13 cellular contexts compared by ENCODE assay signal in the genomic region with DNA sequence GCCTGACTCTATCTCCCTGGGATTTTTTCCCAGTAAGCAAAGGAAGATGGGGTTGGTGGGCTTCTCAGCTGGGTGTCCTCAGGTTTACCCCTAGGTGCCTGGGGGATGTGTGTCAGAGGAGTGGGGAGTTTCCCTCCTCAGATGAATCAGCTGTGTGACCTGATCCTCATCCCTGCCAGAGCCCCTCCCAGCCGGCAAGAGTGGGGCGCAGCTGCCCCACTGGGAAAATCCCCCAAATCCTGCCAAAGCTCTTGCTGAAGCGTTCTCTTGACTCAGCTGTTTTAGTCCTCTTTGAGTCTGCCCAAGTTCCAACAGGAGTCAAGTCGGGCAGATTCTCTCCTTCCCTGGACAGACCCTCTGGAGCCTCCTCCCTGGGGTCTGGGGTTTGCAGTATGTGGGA. TPM values are rescaled to one million over a fixed set of nuclear protein-coding genes. Genes with fewer than 3 reads are reported as not detected.
DNase-seq lines count a peak whose midpoint lies in the region; ATAC-seq and TF ChIP-seq lines count a peak whose summit lies in the region.
"Had no signal": no experiment of that assay in that cellular context is flagged by ENCODE, and none has a peak within 500 bp of the region (broad histone marks: within the 10 kb centered on the region; RNA-seq: fewer than 3 reads in every experiment).

No MANE protein-coding gene starts in this region.

- H3K9me3 ChIP-seq in PC-9 (ENCODE audit: insufficient read depth, low read depth), result no peaks in the 10 kb centered on the region
- H3K9me3 ChIP-seq in endodermal cell (ENCODE audit: control insufficient read depth, low read length), result no peaks in the 10 kb centered on the region
- H3K9me3 ChIP-seq: prostate gland, thoracic aorta had no signal

- peaks cover 20% of the 10 kb centered on the region for H3K79me2 ChIP-seq in PC-9 (ENCODE audit: low read depth)

- H3K9me3 Mint-ChIP-seq in endodermal cell, result no peaks in the 10 kb centered on the region
- no peaks in the 10 kb centered on the region for H3K9me3 Mint-ChIP-seq in osteocyte (ENCODE audit: unreplicated experiment)
- H3K9me3 Mint-ChIP-seq in immature natural killer cell, result no peaks in the 10 kb centered on the region
- H3K9me3 Mint-ChIP-seq in effector memory CD8-positive, alpha-beta T cell, result no peaks in the 10 kb centered on the region
- H3K9me3 Mint-ChIP-seq: brain had no signal

- no peaks in the 10 kb centered on the region for H3K36me3 Mint-ChIP-seq in endodermal cell (ENCODE audit: low read depth)
- H3K36me3 Mint-ChIP-seq in osteocyte (ENCODE audit: unreplicated experiment), result peaks cover 6% of the 10 kb centered on the region
- peaks cover 0 to 4% (median 0%) of the 10 kb centered on the region in 3 donors for H3K36me3 Mint-ChIP-seq in immature natural killer cell
- H3K36me3 Mint-ChIP-seq in effector memory CD8-positive, alpha-beta T cell (ENCODE audit: insufficient read depth), result peaks cover 5% of the 10 kb centered on the region
- H3K36me3 Mint-ChIP-seq: brain had no signal

- peaks cover 66% of the 10 kb centered on the region for H3F3A ChIP-seq in PC-9 (ENCODE audit: insufficient read depth, low read depth)

- H3K27me3 ChIP-seq in PC-9 (ENCODE audit: insufficient read depth, low read depth), result no peaks in the 10 kb centered on the region
- H3K27me3 ChIP-seq in endodermal cell (ENCODE audit: control insufficient read depth, insufficient read depth, low read length, poor library complexity, severe bottlenecking), result peaks cover 11% of the 10 kb centered on the region

- no peak overlapping the region for H3K4me3 ChIP-seq in PC-9
- no peak overlapping the region for H3K4me3 ChIP-seq in endodermal cell (ENCODE audit: low read length)
- H3K4me3 ChIP-seq: lung, prostate gland, thoracic aorta had no signal

- CTCF ChIA-PET in PC-9 (lab: Charles Lee), result no interaction called here

- no peak overlapping the region for H2AFZ ChIP-seq in PC-9

- H3K4me3 Mint-ChIP-seq in endodermal cell (no peak overlapping the region), osteocyte (ENCODE audit: unreplicated experiment) (no peak overlapping the region), immature natural killer cell (no peak overlapping the region)
- no peak overlapping the region for H3K4me3 Mint-ChIP-seq in effector memory CD8-positive, alpha-beta T cell
- H3K4me3 Mint-ChIP-seq: brain had no signal

- peaks cover 5% of the 10 kb centered on the region for H3K4me1 Mint-ChIP-seq in endodermal cell
- H3K4me1 Mint-ChIP-seq in osteocyte (ENCODE audit: unreplicated experiment), result peaks cover 67% of the 10 kb centered on the region
- H3K4me1 Mint-ChIP-seq in immature natural killer cell, result peaks cover 22 to 27% of the 10 kb centered on the region in 2 donors
- peaks cover 24 to 31% of the 10 kb centered on the region in 2 donors for H3K4me1 Mint-ChIP-seq in effector memory CD8-positive, alpha-beta T cell (ENCODE audit: low read depth in 2 of 2)

- H3K9ac ChIP-seq in endodermal cell (ENCODE audit: extremely low read depth, low read length, poor library complexity, severe bottlenecking), result no peak overlapping the region

- no peak overlapping the region for H3K27ac Mint-ChIP-seq in endodermal cell
- H3K27ac Mint-ChIP-seq in osteocyte (ENCODE audit: unreplicated experiment), result peak overlapping the region; percentile 91
- H3K27ac Mint-ChIP-seq in immature natural killer cell, result no peak overlapping the region
- H3K27ac Mint-ChIP-seq in effector memory CD8-positive, alpha-beta T cell, result no peak overlapping the region
- H3K27ac Mint-ChIP-seq: brain had no signal

- peak overlapping the region; percentile 63 for H3K4me2 ChIP-seq in PC-9

- intact Hi-C loops in PC-9 (cut with micrococcal nuclease; ENCODE audit: unreplicated experiment), result no loop called here

- POLR2A ChIA-PET in PC-9 (lab: Charles Lee; ENCODE audit: unreplicated experiment), result interaction anchor here (0.5 to 0.9 kb wide), 5 partner anchors 10 to 56 kb away, joined by 3 to 10 read pairs (median 3); partner anchors contain the start of gene CCDC85B

- H4K20me1 ChIP-seq in PC-9 (ENCODE audit: insufficient read depth), result no peaks in the 10 kb centered on the region

- peak overlapping the region; percentile 67 for H3K27ac ChIP-seq in PC-9
- H3K27ac ChIP-seq in endodermal cell (ENCODE audit: low read depth, low read length), result no peak overlapping the region
- H3K27ac ChIP-seq: prostate gland had no signal

- H3K27me3 Mint-ChIP-seq in endodermal cell (ENCODE audit: insufficient read depth) (peaks cover 32% of the 10 kb centered on the region), osteocyte (ENCODE audit: unreplicated experiment) (no peaks in the 10 kb centered on the region), immature natural killer cell (ENCODE audit: low read depth in 3 of 3) (peaks cover 2 to 5% (median 3%) of the 10 kb centered on the region in 3 donors)
- peaks cover 13 to 18% of the 10 kb centered on the region in 2 donors for H3K27me3 Mint-ChIP-seq in effector memory CD8-positive, alpha-beta T cell

- H3K4me1 ChIP-seq in PC-9 (replicated peaks; ENCODE audit: insufficient read depth) (peaks cover 80% of the 10 kb centered on the region), endodermal cell (ENCODE audit: control insufficient read depth, insufficient read depth, low read length) (peaks cover 4% of the 10 kb centered on the region)

- no peak for ATAC-seq in effector memory CD8-positive, alpha-beta T cell (replicated peaks)
- ATAC-seq in GM18520 (IDR thresholded peaks at IDR 0.05; ENCODE audit: unreplicated experiment), result no peak

- 92 to 93% methylated on average over 4 of the region's 4 CpGs for WGBS in endodermal cell (ENCODE audit: insufficient coverage in 1 of 2, insufficient read length in 1 of 2), 2 experiments

- no TSS peak for BruUV-seq in PC-9 (replicated peaks; lab: Mats Ljungman, UMichigan)

- H3K36me3 ChIP-seq in PC-9 (ENCODE audit: low read depth) (no peaks in the 10 kb centered on the region), endodermal cell (ENCODE audit: control insufficient read depth, insufficient read depth, low read length) (peaks cover 8% of the 10 kb centered on the region)
- H3K36me3 ChIP-seq: prostate gland, thoracic aorta had no signal

- no peaks in the 10 kb centered on the region for H3K9me2 ChIP-seq in PC-9 (ENCODE audit: insufficient read depth)

- DNase-seq in EH (ENCODE audit: low read depth) (peak; percentile 61), PC-9 (peak in 1 of 2 experiments; percentile 48), endodermal cell (peak; percentile 34), osteocyte (ENCODE audit: extremely low spot score, unreplicated experiment) (no peak), immature natural killer cell (no peak)
- DNase-seq in effector CD4-positive, alpha-beta T cell, result no peak
- no peak for DNase-seq in effector memory CD8-positive, alpha-beta T cell
- DNase-seq: NCI-H1417 had no signal

- TF ChIP-seq CTCF in PC-9 (conservative IDR thresholded peaks at IDR 0.05) (no peak), endodermal cell (conservative IDR thresholded peaks at IDR 0.05) (no peak), osteocyte (IDR thresholded peaks at IDR 0.05) (no peak)

RNA-seq across cellular contexts. Expression of gene C11orf68, which starts 6.0 kb away (rescaled TPM):
- total RNA-seq in PC-9 (2021), result 36.5 and 43.9 TPM in 2 replicates
- total RNA-seq in endodermal cell, result 10 to 100 TPM; 26.0 to 29.1 TPM
- 29.7 TPM for polyA plus RNA-seq in endodermal cell (2013, experiment 1 of 2)
- 26.7 TPM for polyA plus RNA-seq in endodermal cell (2013, experiment 2 of 2)
- total RNA-seq in osteocyte, result 81.2 and 83.5 TPM in 2 replicates
- 10 to 100 TPM; 45.7 to 84.5 (median 60.4) TPM for polyA plus RNA-seq in immature natural killer cell

RNA-seq across cellular contexts. Expression of gene DRAP1, which starts 6.4 kb away (rescaled TPM):
- 196 and 220 TPM in 2 replicates for total RNA-seq in PC-9 (2021)
- 100 to 1,000 TPM in 1 of 2 donors, 10 to 100 TPM in 1; 83.8 to 103 TPM for total RNA-seq in endodermal cell
- polyA plus RNA-seq in endodermal cell (2013, experiment 1 of 2), result 107 TPM
- 106 TPM for polyA plus RNA-seq in endodermal cell (2013, experiment 2 of 2)
- total RNA-seq in osteocyte, result 106 and 107 TPM in 2 replicates
- polyA plus RNA-seq in immature natural killer cell, result 100 to 1,000 TPM; 135 to 234 (median 182) TPM

RNA-seq across cellular contexts. Expression of gene FOSL1, which starts 12.7 kb away (rescaled TPM):
- total RNA-seq in PC-9 (2021) (58.8 and 69.9 TPM in 2 replicates), endodermal cell (1 to 10 TPM in 1 of 2 donors, not detected in 1; 1.8 TPM), osteocyte (37.2 and 38.0 TPM in 2 replicates)
- 3.0 TPM for polyA plus RNA-seq in endodermal cell (2013, experiment 1 of 2)
- polyA plus RNA-seq in endodermal cell (2013, experiment 2 of 2), result 1.9 TPM
- under 1 TPM; 0.13 to 0.30 (median 0.17) TPM for polyA plus RNA-seq in immature natural killer cell

RNA-seq across cellular contexts. Expression of gene CCDC85B, which starts 22.4 kb away (rescaled TPM):
- 45.0 and 95.0 TPM in 2 replicates for total RNA-seq in PC-9 (2021)
- 10 to 100 TPM; 18.2 to 23.9 TPM for total RNA-seq in endodermal cell
- polyA plus RNA-seq in endodermal cell (2013, experiment 1 of 2), result 15.8 TPM
- polyA plus RNA-seq in endodermal cell (2013, experiment 2 of 2), result 15.1 TPM
- total RNA-seq in osteocyte, result 35.2 and 39.0 TPM in 2 replicates
- polyA plus RNA-seq in immature natural killer cell, result 100 to 1,000 TPM in 2 of 3 donors, 10 to 100 TPM in 1; 62.9 to 159 (median 142) TPM

RNA-seq across cellular contexts. Expression of gene FIBP, which starts 24.6 kb away (rescaled TPM):
- total RNA-seq in PC-9 (2021), result 105 and 141 TPM in 2 replicates
- 10 to 100 TPM; 81.0 to 92.0 TPM for total RNA-seq in endodermal cell
- polyA plus RNA-seq in endodermal cell (2013, experiment 1 of 2), result 64.2 TPM
- 62.7 TPM for polyA plus RNA-seq in endodermal cell (2013, experiment 2 of 2)
- total RNA-seq in osteocyte, result 92.4 and 92.8 TPM in 2 replicates
- 100 to 1,000 TPM; 120 to 145 (median 141) TPM for polyA plus RNA-seq in immature natural killer cell

Comparison
In these comparisons a context has a peak if more than half of its experiments do, and no peak if none do; other contexts are left out.
1. DNase-seq: peak in EH (single experiment) and endodermal cell (single experiment); none in osteocyte (single experiment), immature natural killer cell (0 of 3), effector CD4-positive, alpha-beta T cell (single experiment) and effector memory CD8-positive, alpha-beta T cell (0 of 3).
2. RNA of gene FOSL1, which starts 12.7 kb away (total RNA-seq): 58.8 to 69.9 TPM in PC-9 and 37.2 to 38.0 TPM in osteocyte; 1.8 TPM in endodermal cell; every median in the first group is over 10 times any median in the second.